Comparison of ENCODE assay signal across 32 cellular contexts in the genomic region with DNA sequence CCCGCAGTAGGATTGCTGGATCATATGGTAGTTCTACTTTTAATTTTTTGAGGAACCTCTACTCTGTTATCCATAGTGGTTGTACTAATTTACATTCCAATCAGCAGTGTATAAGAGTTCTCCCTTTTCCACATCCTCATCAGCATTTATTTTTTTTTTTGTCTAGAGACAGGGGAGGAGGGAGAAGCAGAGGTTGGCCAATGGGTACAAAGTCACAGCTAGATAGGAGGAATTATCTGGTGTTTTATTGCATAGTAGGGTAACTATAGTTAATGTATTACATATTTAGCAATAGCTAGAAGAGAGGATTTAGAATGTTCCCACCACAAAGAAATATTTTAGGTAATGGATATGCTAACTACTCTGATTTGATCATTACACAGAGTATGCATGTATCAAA.
"Had no signal": no experiment of that assay in that cellular context is flagged by ENCODE, and none has a peak within 500 bp of the region (broad histone marks: within the 10 kb centered on the region; RNA-seq: fewer than 3 reads in every experiment).

No MANE protein-coding gene starts in this region.

- H3K9me3 Mint-ChIP-seq: activated B cell treated with CpG ODN at 0.5 μM for 24 hours; activated CD4-positive, alpha-beta memory T cell treated with anti-CD3 and anti-CD28 coated beads for 36 hours; activated CD4-positive, alpha-beta T cell treated with anti-CD3 and anti-CD28 coated beads, Interleukin-2, amount 10 ng/mL, durations not matched to agents 24 days and 14 days; activated CD8-positive, alpha-beta T cell treated with anti-CD3 and anti-CD28 coated beads for 36 hours; activated naive CD4-positive, alpha-beta T cell treated with anti-CD3 and anti-CD28 coated beads for 36 hours; activated naive CD8-positive, alpha-beta T cell treated with anti-CD3 and anti-CD28 coated beads, Interleukin-2, amount 10 ng/mL, durations not matched to agents 7 days and 5 days; activated T-cell treated with anti-CD3 and anti-CD28 coated beads, Interleukin-2, amount 50 U/mL, for 4 hours; activated T-cell treated with anti-CD3 and anti-CD28 coated beads, Interleukin-2, amount 50 U/mL, for 72 hours; activated T-helper 1 cell treated with anti-CD3 and anti-CD28 coated beads, Interleukin-12 subunit alpha, Interleukin-12 subunit beta, Interleukin-2, Interleukin-4 antibody, amounts not matched to agents 30 ng/mL and 10 ng/mL and 1 ng/mL, durations not matched to agents 14 hours and 24 hours and 36 hours; activated T-helper 17 cell treated with anti-CD3 and anti-CD28 coated beads, Interleukin-2, amount 50 U/mL, for 72 hours; T-helper 1 cell treated with Interleukin-12 subunit alpha and Interleukin-12 subunit beta and Interleukin-4 antibody, amounts not matched to agents 30 μg/mL and 1 μg/mL, for 36 hours; T-helper 2 cell treated with Interferon-gamma antibody and Interleukin-4, amounts not matched to agents 5 μg/mL and 100 μg/mL, for 36 hours had no signal

- H3K36me3 ChIP-seq: adrenal gland, brain microvascular endothelial cell, breast epithelium had no signal

- H3K27ac ChIP-seq: adrenal gland, body of pancreas, brain microvascular endothelial cell, breast epithelium, VCaP had no signal

- FAIRE-seq: TTC549 had no signal

- H3K9me3 ChIP-seq: adrenal gland, body of pancreas, breast epithelium had no signal

- H3K36me3 Mint-ChIP-seq: activated CD4-positive, alpha-beta memory T cell treated with anti-CD3 and anti-CD28 coated beads for 36 hours; activated naive CD8-positive, alpha-beta T cell; activated naive CD8-positive, alpha-beta T cell treated with anti-CD3 and anti-CD28 coated beads, Interleukin-2, amount 10 ng/mL, durations not matched to agents 7 days and 5 days had no signal

- H3K27ac Mint-ChIP-seq: activated B cell treated with CpG ODN at 0.5 μM for 24 hours; activated CD4-positive, alpha-beta memory T cell treated with anti-CD3 and anti-CD28 coated beads for 36 hours; activated CD4-positive, alpha-beta T cell treated with anti-CD3 and anti-CD28 coated beads, Interleukin-2, amount 10 ng/mL, durations not matched to agents 24 days and 14 days; activated CD8-positive, alpha-beta T cell treated with anti-CD3 and anti-CD28 coated beads for 36 hours; activated naive CD4-positive, alpha-beta T cell treated with anti-CD3 and anti-CD28 coated beads for 36 hours; activated naive CD8-positive, alpha-beta T cell; activated naive CD8-positive, alpha-beta T cell treated with anti-CD3 and anti-CD28 coated beads, Interleukin-2, amount 10 ng/mL, durations not matched to agents 7 days and 5 days; activated T-cell treated with anti-CD3 and anti-CD28 coated beads, Interleukin-2, amount 50 U/mL, for 72 hours; activated T-helper 1 cell treated with anti-CD3 and anti-CD28 coated beads, Interleukin-12 subunit alpha, Interleukin-12 subunit beta, Interleukin-2, Interleukin-4 antibody, amounts not matched to agents 30 ng/mL and 10 ng/mL and 1 ng/mL, durations not matched to agents 14 hours and 24 hours and 36 hours; activated T-helper 17 cell treated with anti-CD3 and anti-CD28 coated beads, Interleukin-2, amount 50 U/mL, for 72 hours; T-helper 1 cell treated with Interleukin-12 subunit alpha and Interleukin-12 subunit beta and Interleukin-4 antibody, amounts not matched to agents 30 μg/mL and 1 μg/mL, for 36 hours; T-helper 2 cell treated with Interferon-gamma antibody and Interleukin-4, amounts not matched to agents 5 μg/mL and 100 μg/mL, for 36 hours had no signal

- ATAC-seq: activated CD8-positive, alpha-beta T cell treated with anti-CD3 and anti-CD28 coated beads for 36 hours; activated T-cell treated with anti-CD3 and anti-CD28 coated beads, Interleukin-2, amount 50 U/mL, for 4 hours; activated T-cell treated with anti-CD3 and anti-CD28 coated beads, Interleukin-2, amount 50 U/mL, for 72 hours; activated T-helper 17 cell treated with anti-CD3 and anti-CD28 coated beads, Interleukin-2, amount 50 U/mL, for 72 hours; body of pancreas had no signal

- H3K4me1 ChIP-seq: adrenal gland, body of pancreas, breast epithelium had no signal

- DNase-seq: activated B cell treated with CpG ODN at 0.5 μM for 24 hours; activated CD4-positive, alpha-beta memory T cell treated with anti-CD3 and anti-CD28 coated beads for 36 hours; activated CD4-positive, alpha-beta T cell treated with anti-CD3 and anti-CD28 coated beads, Interleukin-2, amount 50 U/mL, for 1 hour; activated CD4-positive, alpha-beta T cell treated with anti-CD3 and anti-CD28 coated beads, Interleukin-2, amount 50 U/mL, for 4 hours; activated CD4-positive, CD25-positive, alpha-beta regulatory T cell treated with anti-CD3 and anti-CD28 coated beads, Interleukin-2, amount 50 U/mL, for 72 hours; activated CD8-positive, alpha-beta memory T cell treated with anti-CD3 and anti-CD28 coated beads, Interleukin-2, amount 50 U/mL, for 4 hours; activated CD8-positive, alpha-beta T cell treated with anti-CD3 and anti-CD28 coated beads for 36 hours; activated effector memory CD4-positive, alpha-beta T cell treated with anti-CD3 and anti-CD28 coated beads, Interleukin-2, amount 50 U/mL, for 16 hours; activated gamma-delta T cell treated with Interleukin-2 at 50 U/mL for 16 hours; activated naive CD4-positive, alpha-beta T cell; activated naive CD4-positive, alpha-beta T cell treated with anti-CD3 and anti-CD28 coated beads, Interleukin-2, amount 50 U/mL, for 16 hours; activated naive CD8-positive, alpha-beta T cell treated with anti-CD3 and anti-CD28 coated beads, Interleukin-2, amount 10 ng/mL, durations not matched to agents 7 days and 5 days; activated T-cell treated with anti-CD3 and anti-CD28 coated beads for 4 hours; activated T-cell treated with anti-CD3 and anti-CD28 coated beads, Interleukin-2, amount 50 U/mL, for 1 hour; activated T-cell treated with anti-CD3 and anti-CD28 coated beads, Interleukin-2, amount 50 U/mL, for 4 hours; activated T-cell treated with anti-CD3 and anti-CD28 coated beads, Interleukin-2, amount 50 U/mL, for 72 hours; amniotic stem cell; aorta; body of pancreas; brain microvascular endothelial cell; T-helper 9 cell had no signal

- H3K4me1 Mint-ChIP-seq: activated naive CD8-positive, alpha-beta T cell treated with anti-CD3 and anti-CD28 coated beads, Interleukin-2, amount 10 ng/mL, durations not matched to agents 7 days and 5 days; activated T-helper 17 cell treated with anti-CD3 and anti-CD28 coated beads, Interleukin-2, amount 50 U/mL, for 72 hours had no signal

- H3K4me3 ChIP-seq: adrenal gland, body of pancreas, breast epithelium had no signal

- H3K4me3 Mint-ChIP-seq: activated B cell treated with CpG ODN at 0.5 μM for 24 hours; activated CD4-positive, alpha-beta memory T cell treated with anti-CD3 and anti-CD28 coated beads for 36 hours; activated CD4-positive, alpha-beta T cell treated with anti-CD3 and anti-CD28 coated beads, Interleukin-2, amount 10 ng/mL, durations not matched to agents 24 days and 14 days; activated CD8-positive, alpha-beta T cell treated with anti-CD3 and anti-CD28 coated beads for 36 hours; activated naive CD4-positive, alpha-beta T cell treated with anti-CD3 and anti-CD28 coated beads for 36 hours; activated naive CD8-positive, alpha-beta T cell; activated naive CD8-positive, alpha-beta T cell treated with anti-CD3 and anti-CD28 coated beads, Interleukin-2, amount 10 ng/mL, durations not matched to agents 7 days and 5 days; activated T-cell treated with anti-CD3 and anti-CD28 coated beads, Interleukin-2, amount 50 U/mL, for 4 hours; activated T-cell treated with anti-CD3 and anti-CD28 coated beads, Interleukin-2, amount 50 U/mL, for 72 hours; activated T-helper 1 cell treated with anti-CD3 and anti-CD28 coated beads, Interleukin-12 subunit alpha, Interleukin-12 subunit beta, Interleukin-2, Interleukin-4 antibody, amounts not matched to agents 30 ng/mL and 10 ng/mL and 1 ng/mL, durations not matched to agents 14 hours and 24 hours and 36 hours; activated T-helper 17 cell treated with anti-CD3 and anti-CD28 coated beads, Interleukin-2, amount 50 U/mL, for 72 hours; T-helper 1 cell treated with Interleukin-12 subunit alpha and Interleukin-12 subunit beta and Interleukin-4 antibody, amounts not matched to agents 30 μg/mL and 1 μg/mL, for 36 hours; T-helper 2 cell treated with Interferon-gamma antibody and Interleukin-4, amounts not matched to agents 5 μg/mL and 100 μg/mL, for 36 hours had no signal

- H3K27me3 ChIP-seq: adrenal gland, body of pancreas, brain microvascular endothelial cell had no signal

- H3K27me3 Mint-ChIP-seq: activated B cell treated with CpG ODN at 0.5 μM for 24 hours; activated CD4-positive, alpha-beta memory T cell treated with anti-CD3 and anti-CD28 coated beads for 36 hours; activated CD4-positive, alpha-beta T cell treated with anti-CD3 and anti-CD28 coated beads, Interleukin-2, amount 10 ng/mL, durations not matched to agents 24 days and 14 days; activated CD8-positive, alpha-beta T cell treated with anti-CD3 and anti-CD28 coated beads for 36 hours; activated naive CD8-positive, alpha-beta T cell; activated naive CD8-positive, alpha-beta T cell treated with anti-CD3 and anti-CD28 coated beads, Interleukin-2, amount 10 ng/mL, durations not matched to agents 7 days and 5 days; activated T-helper 17 cell treated with anti-CD3 and anti-CD28 coated beads, Interleukin-2, amount 50 U/mL, for 72 hours had no signal
